8 cellular contexts compared by ENCODE assay signal in the genomic region with DNA sequence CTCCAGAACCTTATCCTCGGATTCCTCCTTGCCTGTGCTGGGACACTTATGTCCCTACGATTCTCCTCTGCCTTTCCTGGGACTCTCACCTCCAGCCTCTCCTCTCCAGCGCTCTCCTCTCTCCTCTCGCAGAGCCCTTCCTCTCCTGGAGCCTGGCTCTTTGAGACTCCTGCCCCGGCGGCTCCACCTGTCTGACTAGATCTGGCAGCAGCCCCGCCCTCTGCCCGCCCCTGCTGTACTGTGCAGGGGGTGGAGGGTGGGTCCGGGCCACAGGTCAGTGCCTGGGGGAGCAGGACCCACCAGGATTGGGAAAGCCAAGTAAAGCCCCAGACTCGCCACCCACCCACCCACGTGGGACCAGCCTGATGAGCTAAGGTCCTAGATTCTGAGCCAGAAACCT. TPM values are rescaled to one million over a fixed set of nuclear protein-coding genes. Genes with fewer than 3 reads are reported as not detected.
DNase-seq lines count a peak whose midpoint lies in the region; ATAC-seq and TF ChIP-seq lines count a peak whose summit lies in the region.

No MANE protein-coding gene starts in this region.

- ATAC-seq in SK-N-SH treated with all-trans-retinoic acid at 6 μM for 48 hours, result no peak
- ATAC-seq in activated CD8-positive, alpha-beta T cell treated with anti-CD3 and anti-CD28 coated beads, Interleukin-2, amount 10 ng/mL, durations not matched to agents 7 days and 5 days, result no peak
- ATAC-seq in GM18868 (IDR thresholded peaks at IDR 0.05; ENCODE audit: unreplicated experiment), result no peak
- no peak for ATAC-seq in GM18511 (IDR thresholded peaks at IDR 0.05; ENCODE audit: unreplicated experiment)

- POLR2A ChIA-PET in SK-N-SH (lab: Yijun Ruan, JAX), result no interaction called here
- POLR2A ChIA-PET in activated CD8-positive, alpha-beta T cell treated with anti-CD3 and anti-CD28 coated beads, Interleukin-2, amount 10 ng/mL, durations not matched to agents 7 days and 5 days (lab: Charles Lee), result interaction anchor here (1.2 to 3.1 kb wide), 4 partner anchors 7 to 49 kb away, joined by 3 to 22 read pairs (median 11); a partner anchor contains a TSS

- H3K4me2 ChIP-seq in SK-N-SH, result peak overlapping the region; percentile 81

- DNase-seq in SK-N-SH (no peak), stomach (peak; percentile 84), occipital lobe (lab: John Stamatoyannopoulos, UW) (no peak)
- DNase-seq in activated CD8-positive, alpha-beta T cell treated with anti-CD3 and anti-CD28 coated beads, Interleukin-2, amount 10 ng/mL, durations not matched to agents 7 days and 5 days, result no peak

- no peak overlapping the region for H3K27ac ChIP-seq in SK-N-SH (ENCODE audit: low read depth in 2 of 2, low read length in 1 of 2)
- peak overlapping the region; percentile 93 to 98 (median 97) for H3K27ac ChIP-seq in stomach

- WGBS in SK-N-SH (ENCODE audit: low lambda C conversion rate), result 90% methylated on average over 9 of the region's 11 CpGs
- 25 to 49% (median 32%) methylated on average over 8 to 11 of the region's 11 CpGs for WGBS in stomach, 5 donors

- no peaks in the 10 kb centered on the region for H3K9me2 ChIP-seq in SK-N-SH

- peak overlapping the region; percentile 92 for H3K4me3 Mint-ChIP-seq in activated CD8-positive, alpha-beta T cell treated with anti-CD3 and anti-CD28 coated beads, Interleukin-2, amount 10 ng/mL, durations not matched to agents 7 days and 5 days

- TF ChIP-seq POLR2A in stomach (IDR thresholded peaks at IDR 0.05), result peak in 1 of 4 donors; percentile 24

- no peaks in the 10 kb centered on the region for H4K20me1 ChIP-seq in SK-N-SH (ENCODE audit: insufficient read depth)

- H3K4me3 ChIP-seq in SK-N-SH (ENCODE audit: low read depth in 2 of 2, low read length in 1 of 2) (peak overlapping the region in 1 of 2 experiments; percentile 73; a peak in 3 of 4 replicates), iPS-15b (ENCODE audit: low read depth, low read length) (peak overlapping the region; percentile 84), stomach (peak overlapping the region; percentile 75 to 88 (median 82))

- no peaks in the 10 kb centered on the region for H3K27me3 Mint-ChIP-seq in activated CD8-positive, alpha-beta T cell treated with anti-CD3 and anti-CD28 coated beads, Interleukin-2, amount 10 ng/mL, durations not matched to agents 7 days and 5 days (ENCODE audit: low read depth)

- H3K36me3 Mint-ChIP-seq in activated CD8-positive, alpha-beta T cell treated with anti-CD3 and anti-CD28 coated beads, Interleukin-2, amount 10 ng/mL, durations not matched to agents 7 days and 5 days (ENCODE audit: low read depth), result peaks cover 63% of the 10 kb centered on the region

- TF ChIP-seq CTCF in SK-N-SH (IDR thresholded peaks at IDR 0.05) (no peak), stomach (IDR thresholded peaks at IDR 0.05) (no peak)

- peaks cover 38% of the 10 kb centered on the region for H3F3A ChIP-seq in SK-N-SH (replicated peaks; ENCODE audit: insufficient read depth)

- peaks cover 85% of the 10 kb centered on the region for H3K79me2 ChIP-seq in SK-N-SH (ENCODE audit: insufficient read depth)

- CTCF ChIA-PET in SK-N-SH (lab: Yijun Ruan, JAX), result no interaction called here
- CTCF ChIA-PET in activated CD8-positive, alpha-beta T cell treated with anti-CD3 and anti-CD28 coated beads, Interleukin-2, amount 10 ng/mL, durations not matched to agents 7 days and 5 days (lab: Charles Lee), result no interaction called here

- H3K36me3 ChIP-seq in SK-N-SH (replicated peaks in 1 of 2; ENCODE audit: control insufficient read depth in 1 of 2, insufficient read depth in 2 of 2, low read length in 1 of 2) (peaks cover 38 to 41% of the 10 kb centered on the region in 2 experiments), iPS-15b (ENCODE audit: control insufficient read depth, insufficient read depth, low read length) (peaks cover 31% of the 10 kb centered on the region), stomach (peaks cover 36 to 45% (median 44%) of the 10 kb centered on the region in 4 donors)

- no peak for TF ChIP-seq EP300 in SK-N-SH (IDR thresholded peaks at IDR 0.05; ENCODE audit: borderline replicate concordance in 1 of 2, low read depth in 1 of 2, low read length in 1 of 2)
- no peak for TF ChIP-seq EP300 in stomach (IDR thresholded peaks at IDR 0.05)

- H3K9me3 Mint-ChIP-seq in activated CD8-positive, alpha-beta T cell treated with anti-CD3 and anti-CD28 coated beads, Interleukin-2, amount 10 ng/mL, durations not matched to agents 7 days and 5 days (ENCODE audit: insufficient read depth), result no peaks in the 10 kb centered on the region

- H3K27ac Mint-ChIP-seq in activated CD8-positive, alpha-beta T cell treated with anti-CD3 and anti-CD28 coated beads, Interleukin-2, amount 10 ng/mL, durations not matched to agents 7 days and 5 days, result peak overlapping the region; percentile 87

- no peak for TF ChIP-seq RAD21 in SK-N-SH (IDR thresholded peaks at IDR 0.05; ENCODE audit: low read length)

- intact Hi-C loops in stomach (cut with DNase I; ENCODE audit: low total_unique reads), result no loop called here

- H3K9ac ChIP-seq in SK-N-SH (peak overlapping the region; percentile 75), iPS-15b (ENCODE audit: low read depth, low read length) (peak overlapping the region; percentile 9)

- H3K4me1 ChIP-seq in SK-N-SH (ENCODE audit: control insufficient read depth in 1 of 2, insufficient read depth in 2 of 2, low read depth in 1 of 2, low read length in 1 of 2) (peaks cover 14 to 15% of the 10 kb centered on the region in 2 experiments; a peak in 3 of 4 replicates), iPS-15b (ENCODE audit: control insufficient read depth, insufficient read depth, low read length) (peaks cover 7% of the 10 kb centered on the region), stomach (peaks cover 26 to 66% (median 37%) of the 10 kb centered on the region in 4 donors)

- peaks cover 61% of the 10 kb centered on the region for H3K4me1 Mint-ChIP-seq in activated CD8-positive, alpha-beta T cell treated with anti-CD3 and anti-CD28 coated beads, Interleukin-2, amount 10 ng/mL, durations not matched to agents 7 days and 5 days (ENCODE audit: low read depth)

- H3K9me3 ChIP-seq in SK-N-SH, result no peaks in the 10 kb centered on the region
- H3K9me3 ChIP-seq in iPS-15b (ENCODE audit: control insufficient read depth, insufficient read depth, low read length), result no peaks in the 10 kb centered on the region
- H3K9me3 ChIP-seq in stomach, result no peaks in the 10 kb centered on the region

- H2AFZ ChIP-seq in SK-N-SH (ENCODE audit: low read depth), result no peak overlapping the region

- H3K27me3 ChIP-seq in SK-N-SH (ENCODE audit: insufficient read depth) (no peaks in the 10 kb centered on the region), iPS-15b (ENCODE audit: control insufficient read depth, insufficient read depth, low read length) (no peaks in the 10 kb centered on the region), stomach (no peaks in the 10 kb centered on the region)

TF ChIP-seq in SK-N-SH, 30 proteins besides CTCF, POLR2A, EP300 and RAD21 (continues in another document):
- TF ChIP-seq MEF2A (IDR thresholded peaks at IDR 0.05; ENCODE audit: borderline replicate concordance, low read depth) (no peak), RXRA (IDR thresholded peaks at IDR 0.05; ENCODE audit: borderline replicate concordance, low read depth) (no peak), MXI1 (IDR thresholded peaks at IDR 0.05; ENCODE audit: low read depth, low read length) (no peak)

TF ChIP-seq in SK-N-SH treated with all-trans-retinoic acid at 6 μM for 48 hours, 23 proteins besides CTCF, POLR2A, EP300 and RAD21 (continues in another document):
- no peak for TF ChIP-seq PPARA (CRISPR knock-in tag; IDR thresholded peaks at IDR 0.05; ENCODE audit: borderline replicate concordance)
- TF ChIP-seq TCF4 (CRISPR knock-in tag; IDR thresholded peaks at IDR 0.05; ENCODE audit: borderline replicate concordance), result no peak
- no peak for TF ChIP-seq ARNTL (CRISPR knock-in tag; IDR thresholded peaks at IDR 0.05; ENCODE audit: borderline replicate concordance, low read depth)
- no peak for TF ChIP-seq ZNF70 (CRISPR knock-in tag; IDR thresholded peaks at IDR 0.05)

RNA-seq across cellular contexts. Expression of a gene that starts 1.6 kb away (rescaled TPM):
- polyA plus RNA-seq in SK-N-SH (2012; rRNA removed), result 127 and 182 TPM in 2 replicates
- polyA plus RNA-seq in SK-N-SH (2012; cell fraction: cytosol; rRNA removed), result 90.5 and 113 TPM in 2 replicates
- polyA plus RNA-seq in SK-N-SH (2012; cell fraction: nucleus; rRNA removed), result 75.9 and 117 TPM in 2 replicates
- 10 to 100 TPM; 69.6 to 71.0 TPM for total RNA-seq in activated CD8-positive, alpha-beta T cell treated with anti-CD3 and anti-CD28 coated beads, Interleukin-2, amount 10 ng/mL, durations not matched to agents 7 days and 5 days
- 100 to 1,000 TPM in 1 of 5 donors, 10 to 100 TPM in 3, 1 to 10 TPM in 1; 7.6 to 109 (median 36.8) TPM for total RNA-seq in stomach
- polyA plus RNA-seq in stomach, result 10 to 100 TPM; 35.6 to 83.8 (median 74.6) TPM
- 7.0 TPM for total RNA-seq in occipital lobe

RNA-seq across cellular contexts. Expression of a gene that starts 7.4 kb away (rescaled TPM):
- polyA plus RNA-seq in SK-N-SH (2012; rRNA removed), result 56.1 and 82.7 TPM in 2 replicates
- 36.0 and 52.4 TPM in 2 replicates for polyA plus RNA-seq in SK-N-SH (2012; cell fraction: cytosol; rRNA removed)
- polyA plus RNA-seq in SK-N-SH (2012; cell fraction: nucleus; rRNA removed), result 56.6 and 58.4 TPM in 2 replicates
- 100 to 1,000 TPM; 214 to 232 TPM for total RNA-seq in activated CD8-positive, alpha-beta T cell treated with anti-CD3 and anti-CD28 coated beads, Interleukin-2, amount 10 ng/mL, durations not matched to agents 7 days and 5 days
- 10 to 100 TPM in 2 of 5 donors, 1 to 10 TPM in 3; 1.8 to 22.3 (median 7.9) TPM for total RNA-seq in stomach
- polyA plus RNA-seq in stomach, result 10 to 100 TPM; 11.1 to 31.4 (median 11.3) TPM
- total RNA-seq in occipital lobe, result 4.2 TPM

RNA-seq across cellular contexts. Expression of a gene that starts 23.4 kb away (rescaled TPM):
- polyA plus RNA-seq in SK-N-SH (2012; rRNA removed) (33.7 and 42.9 TPM in 2 replicates), stomach (10 to 100 TPM; 28.3 to 46.1 (median 30.6) TPM)
- polyA plus RNA-seq in SK-N-SH (2012; cell fraction: cytosol; rRNA removed), result 36.8 and 38.5 TPM in 2 replicates
- polyA plus RNA-seq in SK-N-SH (2012; cell fraction: nucleus; rRNA removed), result 38.9 and 52.9 TPM in 2 replicates
- total RNA-seq in activated CD8-positive, alpha-beta T cell treated with anti-CD3 and anti-CD28 coated beads, Interleukin-2, amount 10 ng/mL, durations not matched to agents 7 days and 5 days, result 10 to 100 TPM; 33.1 to 35.1 TPM
- total RNA-seq in stomach (10 to 100 TPM in 4 of 5 donors, 1 to 10 TPM in 1; 5.8 to 52.2 (median 29.6) TPM), occipital lobe (20.7 TPM)

RNA-seq across cellular contexts. Expression of a gene that starts 23.5 kb away (rescaled TPM):
- polyA plus RNA-seq in SK-N-SH (2012; rRNA removed), result 11.1 and 12.9 TPM in 2 replicates
- polyA plus RNA-seq in SK-N-SH (2012; cell fraction: cytosol; rRNA removed), result 2.8 and 4.0 TPM in 2 replicates
- 52.0 and 57.1 TPM in 2 replicates for polyA plus RNA-seq in SK-N-SH (2012; cell fraction: nucleus; rRNA removed)
- 10 to 100 TPM; 57.2 to 58.3 TPM for total RNA-seq in activated CD8-positive, alpha-beta T cell treated with anti-CD3 and anti-CD28 coated beads, Interleukin-2, amount 10 ng/mL, durations not matched to agents 7 days and 5 days
- 10 to 100 TPM; 49.6 to 69.3 (median 56.7) TPM for total RNA-seq in stomach
- polyA plus RNA-seq in stomach, result 10 to 100 TPM in 1 of 3 donors, 1 to 10 TPM in 2; 4.9 to 10.2 (median 9.3) TPM
- 17.3 TPM for total RNA-seq in occipital lobe

RNA-seq across cellular contexts. Expression of a gene that starts 28.6 kb away (rescaled TPM):
- polyA plus RNA-seq in SK-N-SH (2012; rRNA removed) (not detected in 2 replicates), stomach (not detected)
- polyA plus RNA-seq in SK-N-SH (2012; cell fraction: cytosol; rRNA removed), result not detected in 2 replicates
- polyA plus RNA-seq in SK-N-SH (2012; cell fraction: nucleus; rRNA removed), result not detected in 2 replicates
- total RNA-seq in activated CD8-positive, alpha-beta T cell treated with anti-CD3 and anti-CD28 coated beads, Interleukin-2, amount 10 ng/mL, durations not matched to agents 7 days and 5 days, result not detected
- total RNA-seq in stomach (not detected), occipital lobe (not detected)

Comparison
In these comparisons a context has a peak if more than half of its experiments do, and no peak if none do; other contexts are left out.
1. H3K27ac ChIP-seq: peak in stomach (5 of 5); none in SK-N-SH (0 of 2).
2. RNA of a gene that starts 7.4 kb away (total RNA-seq): 214 to 232 TPM in activated CD8-positive, alpha-beta T cell treated with anti-CD3 and anti-CD28 coated beads, Interleukin-2, amount 10 ng/mL, durations not matched to agents 7 days and 5 days; 1.8 to 22.3 TPM in stomach and 4.2 TPM in occipital lobe (single experiment); every median in the first group is over 4 times any median in the second.